8 cellular contexts compared by ENCODE assay signal in genomic region chr1:154974086-154974807, GRCh38. TPM values are rescaled to one million over a fixed set of nuclear protein-coding genes. Genes with fewer than 3 reads are reported as not detected.
DNase-seq lines count a peak whose midpoint lies in the region; ATAC-seq and TF ChIP-seq lines count a peak whose summit lies in the region.

Gene CKS1B, plus strand, starts transcription at chr1:154974681. Its CDS starts 65 bp downstream, at chr1:154974746.

- no peaks in the 10 kb centered on the region for H3K27me3 ChIP-seq in CD4-positive, alpha-beta memory T cell (ENCODE audit: insufficient read depth, low read length)
- no peaks in the 10 kb centered on the region for H3K27me3 ChIP-seq in ectodermal cell (ENCODE audit: control insufficient read depth, insufficient read depth, low read length, poor library complexity, severe bottlenecking)

- intact Hi-C loops in CD4-positive, alpha-beta memory T cell (cut with micrococcal nuclease) = loop anchor here (1.0 to 2.0 kb wide), 6 partner anchors 9 to 77 kb away; partner anchors contain the start of genes ADAM15, FLAD1, PMVK and PYGO2
- intact Hi-C loops in lower leg skin (cut with DNase I; ENCODE audit: low total_unique reads) = no loop called here

- CTCF ChIA-PET in CD4-positive, alpha-beta memory T cell (lab: Charles Lee; ENCODE audit: partially characterized antibody) = interaction anchor here (0.7 to 16.3 kb wide), 11 partner anchors 9 to 1009 kb away, joined by 3 to 226 read pairs (median 7); partner anchors contain the start of genes FLAD1, LENEP, PBXIP1 and PYGO2

- no peaks in the 10 kb centered on the region for H3K27me3 Mint-ChIP-seq in CD4-positive, alpha-beta memory T cell

- no peaks in the 10 kb centered on the region for H3K9me3 ChIP-seq in CD4-positive, alpha-beta memory T cell (ENCODE audit: control insufficient read depth in 1 of 2, low read length in 2 of 2)
- no peaks in the 10 kb centered on the region for H3K9me3 ChIP-seq in ectodermal cell (ENCODE audit: control insufficient read depth, low read length)

- TF ChIP-seq POLR2A in lower leg skin (IDR thresholded peaks at IDR 0.05) = no peak

- H3K27ac Mint-ChIP-seq in CD4-positive, alpha-beta memory T cell = no peak within 1 kb of the TSS

- peak within 1 kb of the TSS; percentile 95 for H3K27ac ChIP-seq in CD4-positive, alpha-beta memory T cell (ENCODE audit: low read depth, low read length)
- peak within 1 kb of the TSS; percentile 95 for H3K27ac ChIP-seq in ectodermal cell (ENCODE audit: insufficient read depth, low read depth, low read length, poor library complexity, severe bottlenecking)

- no peaks in the 10 kb centered on the region for H3K9me3 Mint-ChIP-seq in CD4-positive, alpha-beta memory T cell

- H3K4me3 Mint-ChIP-seq in CD4-positive, alpha-beta memory T cell = no peak within 1 kb of the TSS

- H3K4me1 ChIP-seq in CD4-positive, alpha-beta memory T cell (ENCODE audit: insufficient read depth, low read length) = peaks cover 45% of the 10 kb centered on the region
- H3K4me1 ChIP-seq in ectodermal cell (ENCODE audit: control insufficient read depth, insufficient read depth, low read length) = peaks cover 39% of the 10 kb centered on the region

- peak within 1 kb of the TSS; percentile 67 to 100 for H3K4me3 ChIP-seq in CD4-positive, alpha-beta memory T cell (ENCODE audit: low read length in 2 of 2)
- H3K4me3 ChIP-seq in ectodermal cell (ENCODE audit: insufficient read depth, low read depth, low read length) (peak within 1 kb of the TSS; percentile 64), lower leg skin (ENCODE audit: low read depth, poor library complexity, severe bottlenecking) (peak within 1 kb of the TSS; percentile 37)

- H3K36me3 ChIP-seq in CD4-positive, alpha-beta memory T cell (ENCODE audit: insufficient read depth, low read length) = peaks cover 6% of the 10 kb centered on the region
- H3K36me3 ChIP-seq in ectodermal cell (ENCODE audit: control insufficient read depth, insufficient read depth, low read length) = peaks cover 6% of the 10 kb centered on the region

- POLR2A ChIA-PET in CD4-positive, alpha-beta memory T cell (lab: Charles Lee; ENCODE audit: partially characterized antibody) = interaction anchor here (1.0 to 41.7 kb wide), 10 partner anchors 8 to 794 kb away, joined by 3 to 1543 read pairs (median 22); partner anchors contain the start of genes ADAM15, FLAD1, LENEP and PBXIP1

- H3K36me3 Mint-ChIP-seq in CD4-positive, alpha-beta memory T cell = peaks cover 4 to 12% of the 10 kb centered on the region in 2 donors

- no peak for TF ChIP-seq CTCF in lower leg skin (IDR thresholded peaks at IDR 0.05)

- H3K4me1 Mint-ChIP-seq in CD4-positive, alpha-beta memory T cell = peaks cover 22 to 38% (median 26%) of the 10 kb centered on the region in 4 donors

- ATAC-seq in GM19452 (IDR thresholded peaks at IDR 0.05; ENCODE audit: unreplicated experiment) = peak; percentile 74
- peak; percentile 36 for ATAC-seq in HG03575 (IDR thresholded peaks at IDR 0.05; ENCODE audit: extremely low read depth, insufficient number of reproducible peaks, low FRiP score, unreplicated experiment)

- 0% methylated on average over 49 of the region's 49 CpGs for WGBS in ectodermal cell, 2 experiments
- WGBS in lower leg skin, 2 donors = 0 to 1% methylated on average over 49 of the region's 49 CpGs

- peak; percentile 99 for DNase-seq in CD4-positive, alpha-beta memory T cell
- DNase-seq in NCI-H82 (lab: John Stamatoyannopoulos, UW) = peak; percentile 100
- peak; percentile 95 to 97 for DNase-seq in activated CD4-positive, alpha-beta T cell treated with anti-CD3 and anti-CD28 coated beads, Interleukin-2, amount 50 U/mL, for 48 hours
- DNase-seq in lower leg skin (ENCODE audit: low spot score in 2 of 2) = peak; percentile 99 to 100
- DNase-seq in stimulated activated CD4-positive, alpha-beta T cell treated with anti-CD3 and anti-CD28 coated beads, Interleukin-4, amount 100 ng/mL, for 48 hours (ENCODE audit: low read depth in 2 of 2) = peak; percentile 88 to 94

RNA-seq across cellular contexts. Expression of gene CKS1B, which starts in this region (rescaled TPM):
- 10 to 100 TPM; 12.2 to 13.0 TPM for total RNA-seq in CD4-positive, alpha-beta memory T cell
- polyA plus RNA-seq in CD4-positive, alpha-beta memory T cell = 10 to 100 TPM; 50.2 to 67.9 TPM
- polyA plus RNA-seq in ectodermal cell (2013, experiment 1 of 4) = 267 TPM
- 261 TPM for polyA plus RNA-seq in ectodermal cell (2013, experiment 2 of 4)
- 286 TPM for polyA plus RNA-seq in ectodermal cell (2013, experiment 3 of 4)
- 304 TPM for polyA plus RNA-seq in ectodermal cell (2013, experiment 4 of 4)
- total RNA-seq in lower leg skin = 10 to 100 TPM; 40.0 to 58.7 (median 45.3) TPM

Comparison
In these comparisons a context has a peak if more than half of its experiments do, and no peak if none do; other contexts are left out.
1. Peak in every context shown above with its lines: DNase-seq, ATAC-seq, H3K4me3 ChIP-seq and H3K27ac ChIP-seq.